1 cellular context compared by ENCODE assay signal in the genomic region with DNA sequence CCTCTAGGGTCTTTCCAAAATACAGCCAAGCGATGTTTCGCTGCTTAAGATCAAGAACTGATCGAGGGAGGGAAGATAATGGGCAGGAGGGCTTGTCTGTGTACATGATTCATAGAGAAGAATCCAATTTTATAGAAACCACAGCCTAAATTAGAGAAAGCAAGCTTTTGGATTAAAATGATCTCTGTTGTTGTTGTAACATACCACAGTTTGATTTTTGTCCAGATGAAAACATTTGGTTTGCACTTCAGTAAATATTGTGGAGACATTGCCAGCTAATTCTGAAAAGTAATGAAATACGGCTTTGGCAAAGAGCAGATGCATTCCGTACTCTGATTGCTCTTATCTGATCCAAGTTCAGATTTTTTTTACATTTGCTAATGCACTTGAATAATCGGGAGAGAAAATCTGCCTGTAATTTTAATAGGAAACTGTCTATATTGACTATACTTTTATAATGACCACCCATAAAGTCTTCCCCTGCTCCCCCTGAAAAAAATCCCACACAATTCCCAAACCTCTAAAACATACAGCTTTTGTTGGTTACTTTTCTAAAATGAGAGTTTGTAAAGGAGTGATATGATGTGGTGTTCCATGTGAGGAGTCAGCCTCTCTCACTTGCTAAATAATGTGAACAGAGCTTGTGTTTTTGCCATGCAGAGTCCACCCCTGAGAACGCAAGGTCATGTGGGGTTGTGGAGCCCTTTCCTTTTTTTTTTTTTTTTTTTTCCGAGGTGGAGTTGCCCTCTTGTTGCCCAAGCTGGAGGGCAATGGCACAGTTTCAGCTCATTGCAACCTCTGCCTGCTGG.
TF ChIP-seq lines count a peak whose summit lies in the region.

No MANE protein-coding gene starts in this region.

TF ChIP-seq in IMR-90, 13 proteins besides CTCF, POLR2A, EP300 and RAD21:
- TF ChIP-seq BHLHE40 (IDR thresholded peaks at IDR 0.05; ENCODE audit: low read depth, low read length) (no peak), NFE2L2 (IDR thresholded peaks at IDR 0.05; ENCODE audit: low read depth, low read length) (no peak), FOS (IDR thresholded peaks at IDR 0.05; ENCODE audit: low read depth, low read length) (no peak), ELK1 (IDR thresholded peaks at IDR 0.05; ENCODE audit: borderline replicate concordance, low read depth, low read length) (no peak), SMC3 (IDR thresholded peaks at IDR 0.05; ENCODE audit: low read depth, low read length) (no peak), CHD1 (IDR thresholded peaks at IDR 0.05; ENCODE audit: low read depth, low read length) (no peak), MXI1 (IDR thresholded peaks at IDR 0.05; ENCODE audit: borderline replicate concordance, low read depth, low read length) (no peak), CEBPB (IDR thresholded peaks at IDR 0.05; ENCODE audit: low read depth, low read length) (no peak), RFX5 (IDR thresholded peaks at IDR 0.05; ENCODE audit: low read depth, low read length) (no peak), RCOR1 (IDR thresholded peaks at IDR 0.05; ENCODE audit: insufficient replicate concordance, low read length) (no peak)
- TF ChIP-seq, protein P1, sequence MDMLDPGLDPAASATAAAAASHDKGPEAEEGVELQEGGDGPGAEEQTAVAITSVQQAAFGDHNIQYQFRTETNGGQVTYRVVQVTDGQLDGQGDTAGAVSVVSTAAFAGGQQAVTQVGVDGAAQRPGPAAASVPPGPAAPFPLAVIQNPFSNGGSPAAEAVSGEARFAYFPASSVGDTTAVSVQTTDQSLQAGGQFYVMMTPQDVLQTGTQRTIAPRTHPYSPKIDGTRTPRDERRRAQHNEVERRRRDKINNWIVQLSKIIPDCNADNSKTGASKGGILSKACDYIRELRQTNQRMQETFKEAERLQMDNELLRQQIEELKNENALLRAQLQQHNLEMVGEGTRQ (IDR thresholded peaks at IDR 0.05; ENCODE audit: low read depth, low read length): no peak
